ENCODE assay signal across 17 cellular contexts in genomic region chr3:184761120-184761841, GRCh38. TPM values are rescaled to one million over a fixed set of nuclear protein-coding genes. Genes with fewer than 3 reads are reported as not detected.
DNase-seq lines count a peak whose midpoint lies in the region; ATAC-seq and TF ChIP-seq lines count a peak whose summit lies in the region.
"Had no signal": no experiment of that assay in that cellular context is flagged by ENCODE, and none has a peak within 500 bp of the region (broad histone marks: within the 10 kb centered on the region; RNA-seq: fewer than 3 reads in every experiment).

No MANE protein-coding gene starts in this region.

- no peak overlapping the region for H2BK5ac ChIP-seq in trophoblast cell (ENCODE audit: low read depth, low read length, poor library complexity)

- DNase-seq in adrenal gland (peak in 5 of 7 donors; percentile 26 to 70 (median 34)), foreskin keratinocyte (no peak), trophoblast cell (no peak), COLO829 (ENCODE audit: low spot score) (no peak), GM23338 (ENCODE audit: low spot score) (no peak)
- DNase-seq in activated CD4-positive, alpha-beta T cell treated with anti-CD3 and anti-CD28 coated beads for 4 hours, result no peak
- DNase-seq: activated CD4-positive, alpha-beta T cell treated with anti-CD3 and anti-CD28 coated beads for 48 hours; C1 segment of cervical spinal cord; MM.1S; stimulated activated CD4-positive, alpha-beta T cell treated with anti-CD3 and anti-CD28 coated beads, Interleukin-4, amount 100 ng/mL, for 1 hour; T-helper 2 cell had no signal

- H4K91ac ChIP-seq in trophoblast cell (ENCODE audit: low read depth, low read length), result no peak overlapping the region

- H3K9me3 Mint-ChIP-seq in GM23338, result no peaks in the 10 kb centered on the region; the same call in 2 of the 3 replicates
- H3K9me3 Mint-ChIP-seq: activated T-helper 1 cell treated with anti-CD3 and anti-CD28 coated beads, Interleukin-12 subunit alpha, Interleukin-12 subunit beta, Interleukin-2, Interleukin-4 antibody, amounts not matched to agents 30 ng/mL and 10 ng/mL and 1 ng/mL, durations not matched to agents 14 hours and 24 hours and 36 hours; memory B cell; stimulated activated effector memory CD8-positive, alpha-beta T cell treated with anti-CD3 and anti-CD28 coated beads, Interleukin-12 subunit alpha, Interleukin-12 subunit beta, amount 100 ng/mL, for 72 hours had no signal

- no peak overlapping the region for H3K18ac ChIP-seq in trophoblast cell (ENCODE audit: low read length)

- intact Hi-C loops in adrenal gland (cut with DNase I), result no loop called here

- no peaks in the 10 kb centered on the region for H3K36me3 ChIP-seq in BLaER1 treated with 17β-estradiol and CSF1 and Interleukin-3, amounts not matched to agents 10 nM and 100 nM
- no peaks in the 10 kb centered on the region for H3K36me3 ChIP-seq in adrenal gland (replicated peaks in 1 of 2)
- no peaks in the 10 kb centered on the region for H3K36me3 ChIP-seq in trophoblast cell (ENCODE audit: control insufficient read depth in 1 of 2, insufficient read depth in 2 of 2, low read length in 2 of 2)
- H3K36me3 ChIP-seq in GM23338 (ENCODE audit: insufficient read depth), result no peaks in the 10 kb centered on the region

- WGBS in adrenal gland, 4 donors, result 44 to 84% (median 55%) methylated on average over 6 to 12 of the region's 12 CpGs
- WGBS in trophoblast cell (ENCODE audit: extremely low coverage, insufficient coverage, insufficient read length), result no CpG with 5 or more reads among the region's 12 CpGs

- 0 out of 2 replicates have a peak, but pooled peaks cover 4% of the 10 kb centered on the region for H3F3A ChIP-seq in GM23338 (replicated peaks; ENCODE audit: low read depth)

- H3K27me3 Mint-ChIP-seq in GM23338 (ENCODE audit: insufficient read depth, low read depth, poor library complexity), result peaks cover 12% of the 10 kb centered on the region
- H3K27me3 Mint-ChIP-seq: memory B cell had no signal

- H3K4me3 ChIP-seq in BLaER1 treated with 17β-estradiol and CSF1 and Interleukin-3, amounts not matched to agents 10 nM and 100 nM, result no peak overlapping the region
- H3K4me3 ChIP-seq in adrenal gland (no peak overlapping the region), trophoblast cell (ENCODE audit: low read depth, low read length) (no peak overlapping the region), GM23338 (no peak overlapping the region)

- no peak overlapping the region for H2BK12ac ChIP-seq in trophoblast cell (ENCODE audit: low read length)

- H4K12ac ChIP-seq in trophoblast cell (ENCODE audit: low read depth, low read length), result no peak overlapping the region

- no peaks in the 10 kb centered on the region for H4K20me1 ChIP-seq in BLaER1 treated with 17β-estradiol and CSF1 and Interleukin-3, amounts not matched to agents 10 nM and 100 nM
- no peaks in the 10 kb centered on the region for H4K20me1 ChIP-seq in GM23338 (replicated peaks; ENCODE audit: insufficient read depth)

- no peak for ATAC-seq in foreskin keratinocyte
- ATAC-seq in GM19351 (IDR thresholded peaks at IDR 0.05; ENCODE audit: unreplicated experiment), result no peak
- no peak for ATAC-seq in GM23338
- ATAC-seq: Panc1 had no signal

- H2AK5ac ChIP-seq in trophoblast cell (ENCODE audit: low read length), result peak overlapping the region; percentile 16

- no peak overlapping the region for H3K27ac ChIP-seq in BLaER1 treated with 17β-estradiol and CSF1 and Interleukin-3, amounts not matched to agents 10 nM and 100 nM
- H3K27ac ChIP-seq in adrenal gland (no peak overlapping the region), foreskin keratinocyte (peak overlapping the region; percentile 93), trophoblast cell (ENCODE audit: low read depth, low read length) (no peak overlapping the region), GM23338 (ENCODE audit: low read depth) (no peak overlapping the region)

- H3K4me3 Mint-ChIP-seq in GM23338, result no peak overlapping the region; the same call in 2 of the 3 replicates
- H3K4me3 Mint-ChIP-seq: activated T-helper 1 cell treated with anti-CD3 and anti-CD28 coated beads, Interleukin-12 subunit alpha, Interleukin-12 subunit beta, Interleukin-2, Interleukin-4 antibody, amounts not matched to agents 30 ng/mL and 10 ng/mL and 1 ng/mL, durations not matched to agents 14 hours and 24 hours and 36 hours; memory B cell; stimulated activated effector memory CD8-positive, alpha-beta T cell treated with anti-CD3 and anti-CD28 coated beads, Interleukin-12 subunit alpha, Interleukin-12 subunit beta, amount 100 ng/mL, for 72 hours had no signal

- no peak overlapping the region for H3K4ac ChIP-seq in trophoblast cell (ENCODE audit: low read depth, low read length)

- H3K79me1 ChIP-seq in trophoblast cell (ENCODE audit: low read length), result no peaks in the 10 kb centered on the region

- H4K8ac ChIP-seq in trophoblast cell (ENCODE audit: low read depth, low read length), result no peak overlapping the region

- H3K9me2 ChIP-seq in GM23338 (ENCODE audit: insufficient read depth), result no peaks in the 10 kb centered on the region

- H3K79me2 ChIP-seq in trophoblast cell (ENCODE audit: control insufficient read depth, insufficient read depth, low read length, poor library complexity) (no peaks in the 10 kb centered on the region), GM23338 (replicated peaks; ENCODE audit: insufficient read depth) (no peaks in the 10 kb centered on the region)

- no peak overlapping the region for H3K14ac ChIP-seq in trophoblast cell (ENCODE audit: low read length)

- no peak overlapping the region for H3K9ac ChIP-seq in BLaER1 treated with 17β-estradiol and CSF1 and Interleukin-3, amounts not matched to agents 10 nM and 100 nM
- no peak overlapping the region for H3K9ac ChIP-seq in trophoblast cell (ENCODE audit: low read length)

- no peak overlapping the region for H2BK120ac ChIP-seq in trophoblast cell (ENCODE audit: insufficient read depth, low read length, poor library complexity)

- H3K9me3 ChIP-seq in BLaER1 treated with 17β-estradiol and CSF1 and Interleukin-3, amounts not matched to agents 10 nM and 100 nM (replicated peaks in 1 of 11), result no peaks in the 10 kb centered on the region
- H3K9me3 ChIP-seq in adrenal gland (replicated peaks in 1 of 3), result no peaks in the 10 kb centered on the region
- peaks cover 3% of the 10 kb centered on the region for H3K9me3 ChIP-seq in trophoblast cell (ENCODE audit: insufficient read depth, low read depth, low read length)

- H3K36me3 Mint-ChIP-seq in GM23338 (ENCODE audit: low read depth), result no peaks in the 10 kb centered on the region; the same call in 2 of the 3 replicates
- H3K36me3 Mint-ChIP-seq: memory B cell; stimulated activated effector memory CD8-positive, alpha-beta T cell treated with anti-CD3 and anti-CD28 coated beads, Interleukin-12 subunit alpha, Interleukin-12 subunit beta, amount 100 ng/mL, for 72 hours had no signal

- peaks cover 27% of the 10 kb centered on the region for H3K4me1 Mint-ChIP-seq in GM23338

- no peak overlapping the region for H3K27ac Mint-ChIP-seq in GM23338
- H3K27ac Mint-ChIP-seq: activated T-helper 1 cell treated with anti-CD3 and anti-CD28 coated beads, Interleukin-12 subunit alpha, Interleukin-12 subunit beta, Interleukin-2, Interleukin-4 antibody, amounts not matched to agents 30 ng/mL and 10 ng/mL and 1 ng/mL, durations not matched to agents 14 hours and 24 hours and 36 hours; memory B cell had no signal

- no peak for TF ChIP-seq POLR2A in adrenal gland (IDR thresholded peaks at IDR 0.05)

- H3K4me1 ChIP-seq in BLaER1 treated with 17β-estradiol and CSF1 and Interleukin-3, amounts not matched to agents 10 nM and 100 nM, result peaks cover 43 to 51% (median 46%) of the 10 kb centered on the region in 10 experiments
- H3K4me1 ChIP-seq in adrenal gland (replicated peaks in 1 of 2) (peaks cover 0 to 13% of the 10 kb centered on the region in 2 donors), foreskin keratinocyte (peaks cover 34% of the 10 kb centered on the region), trophoblast cell (ENCODE audit: control insufficient read depth in 1 of 2, insufficient read depth in 2 of 2, low read length in 2 of 2) (peaks cover 0 to 3% of the 10 kb centered on the region in 2 experiments), GM23338 (ENCODE audit: insufficient read depth) (peaks cover 10% of the 10 kb centered on the region)

- no peak overlapping the region for H3K23ac ChIP-seq in trophoblast cell (ENCODE audit: low read length)

- no peaks in the 10 kb centered on the region for H3K27me3 ChIP-seq in BLaER1 treated with 17β-estradiol and CSF1 and Interleukin-3, amounts not matched to agents 10 nM and 100 nM
- no peaks in the 10 kb centered on the region for H3K27me3 ChIP-seq in adrenal gland
- no peaks in the 10 kb centered on the region for H3K27me3 ChIP-seq in foreskin keratinocyte
- H3K27me3 ChIP-seq in trophoblast cell (ENCODE audit: insufficient read depth, low read length), result no peaks in the 10 kb centered on the region
- no peaks in the 10 kb centered on the region for H3K27me3 ChIP-seq in GM23338 (ENCODE audit: insufficient read depth)

- H2AFZ ChIP-seq in trophoblast cell (ENCODE audit: insufficient read depth, low read length, poor library complexity), result no peak overlapping the region
- no peak overlapping the region for H2AFZ ChIP-seq in GM23338

- no peak for TF ChIP-seq CTCF in adrenal gland (IDR thresholded peaks at IDR 0.05)
- no peak for TF ChIP-seq CTCF in foreskin keratinocyte (conservative IDR thresholded peaks at IDR 0.05)
- no peak for TF ChIP-seq CTCF in GM23338 (conservative IDR thresholded peaks at IDR 0.05; ENCODE audit: low read depth in 2 of 2)

- H3K4me2 ChIP-seq in BLaER1 treated with 17β-estradiol and CSF1 and Interleukin-3, amounts not matched to agents 10 nM and 100 nM, result peak overlapping the region in 8 of 11 experiments; percentile 24 to 55 (median 40); a peak in 11 of 22 replicates
- no peak overlapping the region for H3K4me2 ChIP-seq in trophoblast cell (ENCODE audit: low read length)
- no peak overlapping the region for H3K4me2 ChIP-seq in GM23338

TF ChIP-seq in GM23338, 12 proteins besides CTCF, POLR2A, EP300 and RAD21:
- TF ChIP-seq JUNB (IDR thresholded peaks at IDR 0.05; ENCODE audit: unreplicated experiment) (no peak), NANOG (IDR thresholded peaks at IDR 0.05; ENCODE audit: borderline replicate concordance) (no peak), ZNF331 (CRISPR knock-in tag; IDR thresholded peaks at IDR 0.05; ENCODE audit: low read depth) (no peak)
TF ChIP-seq in GM23338: peak in this region for 0.

RNA-seq across cellular contexts. Expression of gene MAGEF1, which starts 49.4 kb away (rescaled TPM):
- total RNA-seq in adrenal gland (10 to 100 TPM; 23.7 to 69.1 (median 36.3) TPM), foreskin keratinocyte (18.4 and 19.1 TPM in 2 replicates)
- polyA plus RNA-seq in adrenal gland (10 to 100 TPM; 22.1 to 40.5 (median 24.2) TPM), foreskin keratinocyte (17.0 and 19.1 TPM in 2 replicates), GM23338 (2016; fragmentation: Nextera tagmentation; extraction: Ambion mirVana) (86.6 and 88.7 TPM in 2 replicates)
- polyA plus RNA-seq in trophoblast cell (2013), result 28.9 and 31.1 TPM in 2 replicates
- 66.5 and 79.4 TPM in 2 replicates for total RNA-seq in GM23338 (2014; rRNA removed; shearing (Covaris generic))

RNA-seq across cellular contexts. Expression of gene VPS8, which starts 50.7 kb away (rescaled TPM):
- total RNA-seq in adrenal gland, result 10 to 100 TPM; 21.9 to 56.9 (median 38.9) TPM
- 10 to 100 TPM; 17.6 to 20.4 (median 18.2) TPM for polyA plus RNA-seq in adrenal gland
- total RNA-seq in foreskin keratinocyte, result 21.4 and 22.9 TPM in 2 replicates
- 6.4 and 6.8 TPM in 2 replicates for polyA plus RNA-seq in foreskin keratinocyte
- polyA plus RNA-seq in trophoblast cell (2013), result 9.8 and 10.1 TPM in 2 replicates
- 29.5 and 45.5 TPM in 2 replicates for total RNA-seq in GM23338 (2014; rRNA removed; shearing (Covaris generic))
- 12.3 and 17.3 TPM in 2 replicates for polyA plus RNA-seq in GM23338 (2016; fragmentation: Nextera tagmentation; extraction: Ambion mirVana)

Comparison
In these comparisons a context has a peak if more than half of its experiments do, and no peak if none do; other contexts are left out.
1. H3K4me2 ChIP-seq: peak in BLaER1 treated with 17β-estradiol and CSF1 and Interleukin-3, amounts not matched to agents 10 nM and 100 nM (8 of 11); none in trophoblast cell (single experiment) and GM23338 (single experiment).
2. DNase-seq: peak in adrenal gland (5 of 7); none in foreskin keratinocyte (0 of 2), trophoblast cell (0 of 2), COLO829 (single experiment), activated CD4-positive, alpha-beta T cell treated with anti-CD3 and anti-CD28 coated beads for 4 hours (0 of 2) and GM23338 (single experiment).